In genomic region chr5:157549954-157550549, GRCh38 we compare ENCODE assay signal across 1 cellular context.
TF ChIP-seq lines count a peak whose summit lies in the region.

No MANE protein-coding gene starts in this region.

TF ChIP-seq in K562, 482 proteins besides CTCF, POLR2A, EP300 and RAD21 (continued from another document and continues in another):
- TF ChIP-seq E2F1 (CRISPR knock-in tag; IDR thresholded peaks at IDR 0.05) (no peak), ZNF274 (IDR thresholded peaks at IDR 0.05; ENCODE audit: borderline replicate concordance, low read depth, low read length) (no peak), STAG1 (CRISPR knock-in tag; IDR thresholded peaks at IDR 0.05; ENCODE audit: borderline replicate concordance) (no peak), ETV1 (tag; conservative IDR thresholded peaks at IDR 0.05; ENCODE audit: low read depth) (peak; percentile 53), BMI1 (IDR thresholded peaks at IDR 0.05; ENCODE audit: low read length) (no peak), CBFA2T3 (IDR thresholded peaks at IDR 0.05) (peak; percentile 21; the same call in 1 of the 2 replicates), FOXJ3 (CRISPR knock-in tag; IDR thresholded peaks at IDR 0.05) (no peak), WHSC1 (IDR thresholded peaks at IDR 0.05; ENCODE audit: low read length) (no peak), DMBX1 (CRISPR knock-in tag; IDR thresholded peaks at IDR 0.05; ENCODE audit: borderline replicate concordance) (no peak), NFXL1 (CRISPR knock-in tag; IDR thresholded peaks at IDR 0.05) (no peak), ATF1 (CRISPR knock-in tag; IDR thresholded peaks at IDR 0.05) (no peak), ATF1 (tag; IDR thresholded peaks at IDR 0.05) (0 out of 2 replicates have a peak, but pooled peaks have one; percentile 23), FOXA1 (IDR thresholded peaks at IDR 0.05; ENCODE audit: borderline replicate concordance) (no peak), ZC3H11A (IDR thresholded peaks at IDR 0.05; ENCODE audit: low read depth, low read length) (no peak), SFPQ (IDR thresholded peaks at IDR 0.05; ENCODE audit: low read depth, low read length) (no peak), ZNF57 (CRISPR knock-in tag; IDR thresholded peaks at IDR 0.05) (no peak), BRCA1 (IDR thresholded peaks at IDR 0.05) (no peak), BRCA1 (CRISPR knock-in tag; IDR thresholded peaks at IDR 0.05) (no peak), NCOA2 (IDR thresholded peaks at IDR 0.05; ENCODE audit: partially characterized antibody in 2 of 2) (no peak), U2AF1 (optimal IDR thresholded peaks at IDR 0.05; ENCODE audit: low read depth, low read length) (no peak), EZH2 (IDR thresholded peaks at IDR 0.05; ENCODE audit: borderline replicate concordance, low read depth, low read length) (no peak), FOXA3 (CRISPR knock-in tag; conservative IDR thresholded peaks at IDR 0.05 in 1 of 2, IDR thresholded peaks at IDR 0.05 in 1 of 2) (no peak), C11orf30 (IDR thresholded peaks at IDR 0.05; ENCODE audit: low read depth) (peak; percentile 27; the same call in 1 of the 2 replicates), MLLT1 (IDR thresholded peaks at IDR 0.05) (no peak), ZNF282 (CRISPR knock-in tag; IDR thresholded peaks at IDR 0.05) (no peak), HMBOX1 (IDR thresholded peaks at IDR 0.05) (no peak), POU5F1 (IDR thresholded peaks at IDR 0.05; ENCODE audit: borderline replicate concordance, low read depth, low read length, partially characterized antibody) (no peak), NFIC (IDR thresholded peaks at IDR 0.05) (no peak), U2AF2 (optimal IDR thresholded peaks at IDR 0.05; ENCODE audit: low read depth, low read length) (no peak), MAFG (tag; conservative IDR thresholded peaks at IDR 0.05) (peak; percentile 78), RREB1 (CRISPR knock-in tag; IDR thresholded peaks at IDR 0.05) (no peak), MCM5 (IDR thresholded peaks at IDR 0.05; ENCODE audit: low read depth) (no peak), SMAD3 (CRISPR knock-in tag; conservative IDR thresholded peaks at IDR 0.05) (no peak)
- TF ChIP-seq, protein P1, sequence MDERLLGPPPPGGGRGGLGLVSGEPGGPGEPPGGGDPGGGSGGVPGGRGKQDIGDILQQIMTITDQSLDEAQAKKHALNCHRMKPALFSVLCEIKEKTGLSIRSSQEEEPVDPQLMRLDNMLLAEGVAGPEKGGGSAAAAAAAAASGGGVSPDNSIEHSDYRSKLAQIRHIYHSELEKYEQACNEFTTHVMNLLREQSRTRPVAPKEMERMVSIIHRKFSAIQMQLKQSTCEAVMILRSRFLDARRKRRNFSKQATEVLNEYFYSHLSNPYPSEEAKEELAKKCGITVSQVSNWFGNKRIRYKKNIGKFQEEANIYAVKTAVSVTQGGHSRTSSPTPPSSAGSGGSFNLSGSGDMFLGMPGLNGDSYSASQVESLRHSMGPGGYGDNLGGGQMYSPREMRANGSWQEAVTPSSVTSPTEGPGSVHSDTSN (CRISPR knock-in tag; IDR thresholded peaks at IDR 0.05; ENCODE audit: low read depth): no peak
- TF ChIP-seq, protein P1 (tag; conservative IDR thresholded peaks at IDR 0.05; ENCODE audit: low read depth): peak; percentile 24; the same call in 1 of the 2 replicates
- TF ChIP-seq, protein P2, sequence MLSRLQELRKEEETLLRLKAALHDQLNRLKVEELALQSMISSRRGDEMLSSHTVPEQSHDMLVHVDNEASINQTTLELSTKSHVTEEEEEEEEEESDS (CRISPR knock-in tag; IDR thresholded peaks at IDR 0.05): no peak
- TF ChIP-seq, protein P3, sequence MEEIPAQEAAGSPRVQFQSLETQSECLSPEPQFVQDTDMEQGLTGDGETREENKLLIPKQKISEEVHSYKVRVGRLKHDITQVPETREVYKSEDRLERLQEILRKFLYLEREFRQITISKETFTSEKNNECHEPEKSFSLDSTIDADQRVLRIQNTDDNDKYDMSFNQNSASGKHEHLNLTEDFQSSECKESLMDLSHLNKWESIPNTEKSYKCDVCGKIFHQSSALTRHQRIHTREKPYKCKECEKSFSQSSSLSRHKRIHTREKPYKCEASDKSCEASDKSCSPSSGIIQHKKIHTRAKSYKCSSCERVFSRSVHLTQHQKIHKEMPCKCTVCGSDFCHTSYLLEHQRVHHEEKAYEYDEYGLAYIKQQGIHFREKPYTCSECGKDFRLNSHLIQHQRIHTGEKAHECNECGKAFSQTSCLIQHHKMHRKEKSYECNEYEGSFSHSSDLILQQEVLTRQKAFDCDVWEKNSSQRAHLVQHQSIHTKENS (CRISPR knock-in tag; IDR thresholded peaks at IDR 0.05): no peak
- TF ChIP-seq, protein P4, sequence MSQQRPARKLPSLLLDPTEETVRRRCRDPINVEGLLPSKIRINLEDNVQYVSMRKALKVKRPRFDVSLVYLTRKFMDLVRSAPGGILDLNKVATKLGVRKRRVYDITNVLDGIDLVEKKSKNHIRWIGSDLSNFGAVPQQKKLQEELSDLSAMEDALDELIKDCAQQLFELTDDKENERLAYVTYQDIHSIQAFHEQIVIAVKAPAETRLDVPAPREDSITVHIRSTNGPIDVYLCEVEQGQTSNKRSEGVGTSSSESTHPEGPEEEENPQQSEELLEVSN (IDR thresholded peaks at IDR 0.05; ENCODE audit: borderline replicate concordance in 1 of 2, extremely low read depth in 1 of 2, insufficient read depth in 1 of 2, insufficient read length in 1 of 2, low read depth in 1 of 2, low read length in 1 of 2, poor library complexity in 1 of 2, severe bottlenecking in 1 of 2): no peak
- TF ChIP-seq, protein P5, sequence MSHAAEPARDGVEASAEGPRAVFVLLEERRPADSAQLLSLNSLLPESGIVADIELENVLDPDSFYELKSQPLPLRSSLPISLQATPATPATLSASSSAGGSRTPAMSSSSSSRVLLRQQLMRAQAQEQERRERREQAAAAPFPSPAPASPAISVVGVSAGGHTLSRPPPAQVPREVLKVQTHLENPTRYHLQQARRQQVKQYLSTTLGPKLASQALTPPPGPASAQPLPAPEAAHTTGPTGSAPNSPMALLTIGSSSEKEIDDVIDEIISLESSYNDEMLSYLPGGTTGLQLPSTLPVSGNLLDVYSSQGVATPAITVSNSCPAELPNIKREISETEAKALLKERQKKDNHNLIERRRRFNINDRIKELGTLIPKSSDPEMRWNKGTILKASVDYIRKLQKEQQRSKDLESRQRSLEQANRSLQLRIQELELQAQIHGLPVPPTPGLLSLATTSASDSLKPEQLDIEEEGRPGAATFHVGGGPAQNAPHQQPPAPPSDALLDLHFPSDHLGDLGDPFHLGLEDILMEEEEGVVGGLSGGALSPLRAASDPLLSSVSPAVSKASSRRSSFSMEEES (CRISPR knock-in tag; IDR thresholded peaks at IDR 0.05): no peak
- TF ChIP-seq, protein P6, sequence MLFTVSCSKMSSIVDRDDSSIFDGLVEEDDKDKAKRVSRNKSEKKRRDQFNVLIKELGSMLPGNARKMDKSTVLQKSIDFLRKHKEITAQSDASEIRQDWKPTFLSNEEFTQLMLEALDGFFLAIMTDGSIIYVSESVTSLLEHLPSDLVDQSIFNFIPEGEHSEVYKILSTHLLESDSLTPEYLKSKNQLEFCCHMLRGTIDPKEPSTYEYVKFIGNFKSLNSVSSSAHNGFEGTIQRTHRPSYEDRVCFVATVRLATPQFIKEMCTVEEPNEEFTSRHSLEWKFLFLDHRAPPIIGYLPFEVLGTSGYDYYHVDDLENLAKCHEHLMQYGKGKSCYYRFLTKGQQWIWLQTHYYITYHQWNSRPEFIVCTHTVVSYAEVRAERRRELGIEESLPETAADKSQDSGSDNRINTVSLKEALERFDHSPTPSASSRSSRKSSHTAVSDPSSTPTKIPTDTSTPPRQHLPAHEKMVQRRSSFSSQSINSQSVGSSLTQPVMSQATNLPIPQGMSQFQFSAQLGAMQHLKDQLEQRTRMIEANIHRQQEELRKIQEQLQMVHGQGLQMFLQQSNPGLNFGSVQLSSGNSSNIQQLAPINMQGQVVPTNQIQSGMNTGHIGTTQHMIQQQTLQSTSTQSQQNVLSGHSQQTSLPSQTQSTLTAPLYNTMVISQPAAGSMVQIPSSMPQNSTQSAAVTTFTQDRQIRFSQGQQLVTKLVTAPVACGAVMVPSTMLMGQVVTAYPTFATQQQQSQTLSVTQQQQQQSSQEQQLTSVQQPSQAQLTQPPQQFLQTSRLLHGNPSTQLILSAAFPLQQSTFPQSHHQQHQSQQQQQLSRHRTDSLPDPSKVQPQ (CRISPR knock-in tag; IDR thresholded peaks at IDR 0.05; ENCODE audit: borderline replicate concordance): no peak
